ENCODE assay signal across 1 cellular context in the genomic region with DNA sequence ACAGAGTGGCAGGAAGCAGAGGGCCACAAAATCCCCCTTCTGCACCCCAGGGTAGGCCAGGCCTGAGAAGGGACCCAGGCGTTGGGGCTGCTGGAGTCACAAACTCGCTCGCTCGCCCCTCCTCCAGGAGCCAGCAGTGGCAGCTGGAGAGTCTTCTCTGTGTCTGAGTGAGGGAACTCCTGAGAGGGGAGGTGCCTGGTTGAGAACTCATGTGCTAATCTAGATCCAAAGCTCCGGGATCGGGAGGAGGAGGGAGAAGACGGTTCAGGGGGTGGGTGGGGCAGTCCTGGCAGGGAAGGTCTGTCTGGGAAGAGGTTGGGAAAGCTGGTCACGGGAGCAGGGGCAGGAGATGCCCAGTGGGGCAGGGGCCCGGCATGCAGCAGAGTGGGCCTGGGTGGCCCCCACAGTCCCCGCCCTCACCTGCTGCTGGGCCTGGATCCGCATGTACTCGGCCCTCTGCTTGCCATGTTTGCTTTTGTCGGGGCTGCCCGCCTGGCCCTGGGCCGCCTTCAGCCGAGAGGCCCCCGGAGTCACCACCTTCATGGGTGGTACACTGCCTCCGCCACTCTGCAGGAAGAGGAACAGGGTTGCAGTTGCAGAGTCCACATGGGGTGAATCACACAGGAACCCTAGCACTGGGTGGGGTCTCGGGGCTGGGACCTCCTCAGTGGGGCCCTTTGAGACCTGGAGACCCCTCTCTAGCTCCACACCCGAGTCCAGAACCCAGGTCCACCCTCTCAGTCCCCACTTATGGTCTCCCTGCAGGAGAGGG.
TF ChIP-seq lines count a peak whose summit lies in the region.

No MANE protein-coding gene starts in this region.

TF ChIP-seq in WTC11, 78 proteins besides CTCF, POLR2A, EP300 and RAD21 (continued from another document):
- TF ChIP-seq, protein P1, sequence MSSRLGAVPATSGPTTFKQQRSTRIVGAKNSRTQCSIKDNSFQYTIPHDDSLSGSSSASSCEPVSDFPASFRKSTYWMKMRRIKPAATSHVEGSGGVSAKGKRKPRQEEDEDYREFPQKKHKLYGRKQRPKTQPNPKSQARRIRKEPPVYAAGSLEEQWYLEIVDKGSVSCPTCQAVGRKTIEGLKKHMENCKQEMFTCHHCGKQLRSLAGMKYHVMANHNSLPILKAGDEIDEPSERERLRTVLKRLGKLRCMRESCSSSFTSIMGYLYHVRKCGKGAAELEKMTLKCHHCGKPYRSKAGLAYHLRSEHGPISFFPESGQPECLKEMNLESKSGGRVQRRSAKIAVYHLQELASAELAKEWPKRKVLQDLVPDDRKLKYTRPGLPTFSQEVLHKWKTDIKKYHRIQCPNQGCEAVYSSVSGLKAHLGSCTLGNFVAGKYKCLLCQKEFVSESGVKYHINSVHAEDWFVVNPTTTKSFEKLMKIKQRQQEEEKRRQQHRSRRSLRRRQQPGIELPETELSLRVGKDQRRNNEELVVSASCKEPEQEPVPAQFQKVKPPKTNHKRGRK (CRISPR knock-in tag; IDR thresholded peaks at IDR 0.05; ENCODE audit: borderline replicate concordance): no peak
- no peak for TF ChIP-seq ZNF138 (CRISPR knock-in tag; conservative IDR thresholded peaks at IDR 0.05)
